15 cellular contexts compared by ENCODE assay signal in genomic region chr16:23387666-23388065, GRCh38.
DNase-seq lines count a peak whose midpoint lies in the region; ATAC-seq and TF ChIP-seq lines count a peak whose summit lies in the region.
"Had no signal": no experiment of that assay in that cellular context is flagged by ENCODE, and none has a peak within 500 bp of the region (broad histone marks: within the 10 kb centered on the region; RNA-seq: fewer than 3 reads in every experiment).

No MANE protein-coding gene starts in this region.

- H2AFZ ChIP-seq in GM23338 = no peak overlapping the region

- peaks cover 14% of the 10 kb centered on the region for H3K36me3 ChIP-seq in CD8-positive, alpha-beta T cell (ENCODE audit: insufficient read depth, low read length)
- H3K36me3 ChIP-seq in GM23338 (ENCODE audit: insufficient read depth) (no peaks in the 10 kb centered on the region), lower lobe of right lung (peaks cover 47% of the 10 kb centered on the region)

- CTCF ChIA-PET in CD8-positive, alpha-beta T cell (lab: Charles Lee) = no interaction called here

- peaks cover 43% of the 10 kb centered on the region for H3K36me3 Mint-ChIP-seq in CD8-positive, alpha-beta T cell
- peaks cover 16% of the 10 kb centered on the region for H3K36me3 Mint-ChIP-seq in GM23338 (ENCODE audit: low read depth)
- H3K36me3 Mint-ChIP-seq in brain = peaks cover 42% of the 10 kb centered on the region
- peaks cover 9% of the 10 kb centered on the region for H3K36me3 Mint-ChIP-seq in T-helper 17 cell (ENCODE audit: low read depth)

- H3K79me2 ChIP-seq in GM23338 (replicated peaks; ENCODE audit: insufficient read depth) = no peaks in the 10 kb centered on the region

- intact Hi-C loops in CD8-positive, alpha-beta T cell (cut with DNase I, micrococcal nuclease) = no loop called here
- intact Hi-C loops in lower lobe of right lung (cut with DNase I) = no loop called here

- POLR2A ChIA-PET in CD8-positive, alpha-beta T cell (lab: Charles Lee) = no interaction called here

- H3K4me1 Mint-ChIP-seq in CD8-positive, alpha-beta T cell (ENCODE audit: low read depth) = no peaks in the 10 kb centered on the region
- no peaks in the 10 kb centered on the region for H3K4me1 Mint-ChIP-seq in GM23338
- H3K4me1 Mint-ChIP-seq in brain = peaks cover under 1% of the 10 kb centered on the region
- H3K4me1 Mint-ChIP-seq in T-helper 17 cell = no peaks in the 10 kb centered on the region
- H3K4me1 Mint-ChIP-seq: CD8-positive, alpha-beta memory T cell had no signal

- H3K27ac ChIP-seq in CD8-positive, alpha-beta T cell (ENCODE audit: low read depth, low read length) = no peak overlapping the region
- H3K27ac ChIP-seq in GM23338 (ENCODE audit: low read depth) (no peak overlapping the region), lower lobe of right lung (no peak overlapping the region)
- H3K27ac ChIP-seq: A549, C4-2B had no signal

- H3K4me3 ChIP-seq in CD8-positive, alpha-beta T cell (ENCODE audit: low read depth, low read length) = no peak overlapping the region
- H3K4me3 ChIP-seq in GM23338 (no peak overlapping the region), lower lobe of right lung (no peak overlapping the region)
- H3K4me3 ChIP-seq: A549 had no signal

- no peak for DNase-seq in CD8-positive, alpha-beta T cell
- DNase-seq in GM23338 (ENCODE audit: low spot score) (no peak), lower lobe of right lung (peak; percentile 13), T-helper 17 cell (no peak)
- no peak for DNase-seq in stimulated activated CD4-positive, alpha-beta T cell treated with anti-CD3 and anti-CD28 coated beads, Interleukin-1b, Interleukin-23, amount 100 ng/mL, for 48 hours
- DNase-seq: BE2C, Caco-2, DMS53, GF-D8 had no signal

- H3K9me3 Mint-ChIP-seq in CD8-positive, alpha-beta T cell = no peaks in the 10 kb centered on the region
- no peaks in the 10 kb centered on the region for H3K9me3 Mint-ChIP-seq in GM23338
- no peaks in the 10 kb centered on the region for H3K9me3 Mint-ChIP-seq in brain
- H3K9me3 Mint-ChIP-seq: CD8-positive, alpha-beta memory T cell had no signal

- no peak for ATAC-seq in CD8-positive, alpha-beta T cell
- ATAC-seq in GM23338 (no peak), lower lobe of right lung (no peak), T-helper 17 cell (no peak)
- ATAC-seq: A549, HCT116, HepG2 had no signal

- H3K9me2 ChIP-seq in GM23338 (ENCODE audit: insufficient read depth) = no peaks in the 10 kb centered on the region

- H4K20me1 ChIP-seq in GM23338 (replicated peaks; ENCODE audit: insufficient read depth) = no peaks in the 10 kb centered on the region

- no peaks in the 10 kb centered on the region for H3K27me3 ChIP-seq in CD8-positive, alpha-beta T cell (ENCODE audit: insufficient read depth, low read length)
- H3K27me3 ChIP-seq in GM23338 (ENCODE audit: insufficient read depth) (no peaks in the 10 kb centered on the region), lower lobe of right lung (ENCODE audit: low read depth) (no peaks in the 10 kb centered on the region)
- H3K27me3 ChIP-seq: BE2C had no signal

- no peaks in the 10 kb centered on the region for H3F3A ChIP-seq in GM23338 (replicated peaks; ENCODE audit: low read depth)

- no peaks in the 10 kb centered on the region for H3K9me3 ChIP-seq in CD8-positive, alpha-beta T cell (ENCODE audit: low read length)
- H3K9me3 ChIP-seq in lower lobe of right lung = no peaks in the 10 kb centered on the region
- no peaks in the 10 kb centered on the region for H3K9me3 ChIP-seq in T-helper 17 cell (ENCODE audit: control insufficient read depth, low read length, poor library complexity, severe bottlenecking)
- H3K9me3 ChIP-seq: A549, BE2C, Caco-2 had no signal

- TF ChIP-seq CTCF in CD8-positive, alpha-beta T cell (IDR thresholded peaks at IDR 0.05) = no peak
- TF ChIP-seq CTCF in GM23338 (conservative IDR thresholded peaks at IDR 0.05; ENCODE audit: low read depth in 2 of 2) (no peak), brain (conservative IDR thresholded peaks at IDR 0.05) (no peak), lower lobe of right lung (IDR thresholded peaks at IDR 0.05) (no peak)

- peak overlapping the region; percentile 67 for H3K27ac Mint-ChIP-seq in CD8-positive, alpha-beta T cell
- H3K27ac Mint-ChIP-seq in GM23338 (peak overlapping the region; percentile 24; the same call in 1 of the 2 replicates), brain (peak overlapping the region in 3 of 5 experiments; percentile 39 to 83 (median 60)), T-helper 17 cell (no peak overlapping the region)

- no peak overlapping the region for H3K4me3 Mint-ChIP-seq in CD8-positive, alpha-beta T cell
- H3K4me3 Mint-ChIP-seq in GM23338 = no peak overlapping the region
- no peak overlapping the region for H3K4me3 Mint-ChIP-seq in brain
- no peak overlapping the region for H3K4me3 Mint-ChIP-seq in T-helper 17 cell
- H3K4me3 Mint-ChIP-seq: CD8-positive, alpha-beta memory T cell had no signal

- no peaks in the 10 kb centered on the region for H3K4me1 ChIP-seq in CD8-positive, alpha-beta T cell (ENCODE audit: insufficient read depth, low read length)
- H3K4me1 ChIP-seq in GM23338 (ENCODE audit: insufficient read depth) (0 out of 2 replicates have a peak, but pooled peaks cover 4% of the 10 kb centered on the region), lower lobe of right lung (peaks cover 16% of the 10 kb centered on the region)
- H3K4me1 ChIP-seq: A549, BE2C, Caco-2 had no signal

- H3K4me2 ChIP-seq in GM23338 = no peak overlapping the region
- H3K4me2 ChIP-seq: A549 had no signal

- H3K27me3 Mint-ChIP-seq in CD8-positive, alpha-beta T cell (ENCODE audit: low read depth) = no peaks in the 10 kb centered on the region
- H3K27me3 Mint-ChIP-seq in GM23338 (ENCODE audit: insufficient read depth, low read depth, poor library complexity) (no peaks in the 10 kb centered on the region), brain (no peaks in the 10 kb centered on the region), T-helper 17 cell (no peaks in the 10 kb centered on the region)
- H3K27me3 Mint-ChIP-seq: CD8-positive, alpha-beta memory T cell had no signal

TF ChIP-seq in GM23338, 12 proteins besides CTCF, POLR2A, EP300 and RAD21 (continues in another document):
- TF ChIP-seq ZNF114 (CRISPR knock-in tag; IDR thresholded peaks at IDR 0.05) = no peak
- TF ChIP-seq EZH2 (IDR thresholded peaks at IDR 0.05; ENCODE audit: low read depth, unreplicated experiment) = no peak
- TF ChIP-seq REST (IDR thresholded peaks at IDR 0.05; ENCODE audit: unreplicated experiment) = no peak
- TF ChIP-seq STAT1 (IDR thresholded peaks at IDR 0.05; ENCODE audit: unreplicated experiment) = no peak
- no peak for TF ChIP-seq NANOG (IDR thresholded peaks at IDR 0.05; ENCODE audit: borderline replicate concordance)
- no peak for TF ChIP-seq CREB1 (CRISPR knock-in tag; IDR thresholded peaks at IDR 0.05; ENCODE audit: low read depth)
- no peak for TF ChIP-seq ETS1 (IDR thresholded peaks at IDR 0.05)
- no peak for TF ChIP-seq ZNF331 (CRISPR knock-in tag; IDR thresholded peaks at IDR 0.05; ENCODE audit: low read depth)
- TF ChIP-seq JUNB (IDR thresholded peaks at IDR 0.05; ENCODE audit: unreplicated experiment) = no peak
- TF ChIP-seq EZH2phosphoT487 (IDR thresholded peaks at IDR 0.05; ENCODE audit: unreplicated experiment) = no peak
